1 cellular context compared by ENCODE assay signal in the genomic region with DNA sequence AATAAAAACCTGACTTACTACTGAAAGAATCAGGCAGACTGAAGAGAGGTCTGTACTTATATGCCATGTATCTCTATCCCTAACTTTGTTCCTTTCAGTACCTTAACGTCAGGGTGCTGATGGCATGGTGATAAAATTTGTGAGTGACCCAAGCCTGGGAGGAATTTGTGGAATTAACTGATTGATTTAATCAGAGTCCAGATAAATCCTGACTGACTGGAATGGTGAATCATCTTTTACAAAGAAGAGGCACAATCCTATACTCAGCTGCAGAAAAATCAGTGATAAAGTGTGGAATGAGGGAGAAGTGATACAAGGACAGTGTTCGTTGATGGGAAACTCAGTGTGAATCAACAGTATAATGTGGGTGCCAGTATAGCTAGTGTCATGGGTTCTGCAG.
TF ChIP-seq lines count a peak whose summit lies in the region.

No MANE protein-coding gene starts in this region.

TF ChIP-seq in HepG2, 621 proteins besides CTCF, POLR2A, EP300 and RAD21 (continued from another document):
- no peak for TF ChIP-seq TOPORS (CRISPR knock-in tag; IDR thresholded peaks at IDR 0.05)
- TF ChIP-seq RNF2 (conservative IDR thresholded peaks at IDR 0.05; ENCODE audit: low read depth) = no peak
- no peak for TF ChIP-seq ZNF556 (CRISPR knock-in tag; IDR thresholded peaks at IDR 0.05; ENCODE audit: borderline replicate concordance)
- TF ChIP-seq CBFB (CRISPR knock-in tag; IDR thresholded peaks at IDR 0.05) = no peak
- TF ChIP-seq ZNF652 (CRISPR knock-in tag; IDR thresholded peaks at IDR 0.05; ENCODE audit: borderline replicate concordance, low read depth) = no peak
- TF ChIP-seq NR1H2 (CRISPR knock-in tag; IDR thresholded peaks at IDR 0.05; ENCODE audit: borderline replicate concordance, low read depth) = no peak
- TF ChIP-seq TFE3 (CRISPR knock-in tag; IDR thresholded peaks at IDR 0.05) = no peak
- TF ChIP-seq, protein P1, sequence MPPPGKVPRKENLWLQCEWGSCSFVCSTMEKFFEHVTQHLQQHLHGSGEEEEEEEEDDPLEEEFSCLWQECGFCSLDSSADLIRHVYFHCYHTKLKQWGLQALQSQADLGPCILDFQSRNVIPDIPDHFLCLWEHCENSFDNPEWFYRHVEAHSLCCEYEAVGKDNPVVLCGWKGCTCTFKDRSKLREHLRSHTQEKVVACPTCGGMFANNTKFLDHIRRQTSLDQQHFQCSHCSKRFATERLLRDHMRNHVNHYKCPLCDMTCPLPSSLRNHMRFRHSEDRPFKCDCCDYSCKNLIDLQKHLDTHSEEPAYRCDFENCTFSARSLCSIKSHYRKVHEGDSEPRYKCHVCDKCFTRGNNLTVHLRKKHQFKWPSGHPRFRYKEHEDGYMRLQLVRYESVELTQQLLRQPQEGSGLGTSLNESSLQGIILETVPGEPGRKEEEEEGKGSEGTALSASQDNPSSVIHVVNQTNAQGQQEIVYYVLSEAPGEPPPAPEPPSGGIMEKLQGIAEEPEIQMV (CRISPR knock-in tag; IDR thresholded peaks at IDR 0.05; ENCODE audit: low read depth) = no peak
- TF ChIP-seq, protein P2, sequence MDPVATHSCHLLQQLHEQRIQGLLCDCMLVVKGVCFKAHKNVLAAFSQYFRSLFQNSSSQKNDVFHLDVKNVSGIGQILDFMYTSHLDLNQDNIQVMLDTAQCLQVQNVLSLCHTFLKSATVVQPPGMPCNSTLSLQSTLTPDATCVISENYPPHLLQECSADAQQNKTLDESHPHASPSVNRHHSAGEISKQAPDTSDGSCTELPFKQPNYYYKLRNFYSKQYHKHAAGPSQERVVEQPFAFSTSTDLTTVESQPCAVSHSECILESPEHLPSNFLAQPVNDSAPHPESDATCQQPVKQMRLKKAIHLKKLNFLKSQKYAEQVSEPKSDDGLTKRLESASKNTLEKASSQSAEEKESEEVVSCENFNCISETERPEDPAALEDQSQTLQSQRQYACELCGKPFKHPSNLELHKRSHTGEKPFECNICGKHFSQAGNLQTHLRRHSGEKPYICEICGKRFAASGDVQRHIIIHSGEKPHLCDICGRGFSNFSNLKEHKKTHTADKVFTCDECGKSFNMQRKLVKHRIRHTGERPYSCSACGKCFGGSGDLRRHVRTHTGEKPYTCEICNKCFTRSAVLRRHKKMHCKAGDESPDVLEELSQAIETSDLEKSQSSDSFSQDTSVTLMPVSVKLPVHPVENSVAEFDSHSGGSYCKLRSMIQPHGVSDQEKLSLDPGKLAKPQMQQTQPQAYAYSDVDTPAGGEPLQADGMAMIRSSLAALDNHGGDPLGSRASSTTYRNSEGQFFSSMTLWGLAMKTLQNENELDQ (CRISPR knock-in tag; IDR thresholded peaks at IDR 0.05; ENCODE audit: borderline replicate concordance) = no peak
